24 cellular contexts compared by ENCODE assay signal in the genomic region with DNA sequence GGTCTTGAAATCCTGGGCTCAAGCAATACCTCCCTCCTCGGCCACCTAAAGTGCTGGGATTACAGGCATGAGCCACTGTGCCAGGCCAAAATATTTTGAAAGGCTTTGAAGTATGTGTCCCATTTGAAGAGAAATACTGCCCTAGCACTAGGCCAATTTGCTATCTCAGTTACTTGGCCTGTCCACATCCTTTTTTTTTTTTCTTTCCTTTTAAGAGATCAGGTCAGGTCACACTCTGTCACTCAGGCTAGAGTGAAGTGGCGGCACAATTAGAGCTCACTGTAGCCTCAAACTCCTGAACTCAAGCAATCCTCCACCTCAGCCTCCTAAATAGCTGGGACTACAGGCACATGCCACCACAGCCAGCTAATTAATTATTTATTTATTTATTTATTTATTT.
"Had no signal": no experiment of that assay in that cellular context is flagged by ENCODE, and none has a peak within 500 bp of the region (broad histone marks: within the 10 kb centered on the region; RNA-seq: fewer than 3 reads in every experiment).

No MANE protein-coding gene starts in this region.

- H3K4me3 Mint-ChIP-seq: activated T-cell treated with anti-CD3 and anti-CD28 coated beads, Interleukin-2, amount 50 U/mL, for 72 hours; naive B cell; neural progenitor cell; stimulated activated naive CD8-positive, alpha-beta T cell treated with anti-CD3 and anti-CD28 coated beads, Interleukin-15, Interleukin-2, amounts not matched to agents 100 ng/mL and 50 ng/mL, for 24 hours; T-helper 17 cell had no signal

- H3K27me3 Mint-ChIP-seq: naive B cell had no signal

- H3K9me3 Mint-ChIP-seq: activated naive CD4-positive, alpha-beta T cell treated with anti-CD3 and anti-CD28 coated beads, Interleukin-2, amount 50 U/mL, for 72 hours; activated T-cell treated with anti-CD3 and anti-CD28 coated beads, Interleukin-2, amount 50 U/mL, for 72 hours; naive B cell; neural progenitor cell; stimulated activated naive CD8-positive, alpha-beta T cell treated with anti-CD3 and anti-CD28 coated beads, Interleukin-15, Interleukin-2, amounts not matched to agents 100 ng/mL and 50 ng/mL, for 24 hours had no signal

- H3K36me3 Mint-ChIP-seq: activated naive CD4-positive, alpha-beta T cell treated with anti-CD3 and anti-CD28 coated beads, Interleukin-2, amount 50 U/mL, for 72 hours had no signal

- H3K27ac Mint-ChIP-seq: activated naive CD4-positive, alpha-beta T cell treated with anti-CD3 and anti-CD28 coated beads, Interleukin-2, amount 50 U/mL, for 72 hours; activated T-cell treated with anti-CD3 and anti-CD28 coated beads, Interleukin-2, amount 50 U/mL, for 72 hours; neural progenitor cell; stimulated activated naive CD8-positive, alpha-beta T cell treated with anti-CD3 and anti-CD28 coated beads, Interleukin-15, Interleukin-2, amounts not matched to agents 100 ng/mL and 50 ng/mL, for 24 hours; T-helper 17 cell had no signal

- ATAC-seq: activated naive CD4-positive, alpha-beta T cell treated with anti-CD3 and anti-CD28 coated beads, Interleukin-2, amount 50 U/mL, for 72 hours; activated T-cell treated with anti-CD3 and anti-CD28 coated beads, Interleukin-2, amount 50 U/mL, for 72 hours; left lung; sciatic nerve; T-helper 17 cell had no signal

- H3K4me1 Mint-ChIP-seq: naive B cell, neural progenitor cell, T-helper 17 cell had no signal

- DNase-seq: activated CD4-positive, alpha-beta T cell treated with anti-CD3 and anti-CD28 coated beads for 4 hours; activated CD4-positive, alpha-beta T cell treated with anti-CD3 and anti-CD28 coated beads, Interleukin-2, amount 50 U/mL, for 4 hours; activated naive CD4-positive, alpha-beta T cell; activated T-cell treated with anti-CD3 and anti-CD28 coated beads for 4 hours; activated T-cell treated with anti-CD3 and anti-CD28 coated beads, Interleukin-2, amount 50 U/mL, for 72 hours; cerebellar nuclear complex; colonic mucosa; effector CD8-positive, alpha-beta T cell; erythroblast; gastrocnemius medialis; glutamatergic neuron; hippocampal formation; kidney; left lung; naive B cell; stimulated activated CD4-positive, alpha-beta T cell treated with anti-CD3 and anti-CD28 coated beads, Interleukin-12 subunit alpha, Interleukin-12 subunit beta, amount 100 ng/mL, for 4 hours; stimulated activated CD4-positive, alpha-beta T cell treated with anti-CD3 and anti-CD28 coated beads, Interleukin-4, amount 100 ng/mL, for 1 hour; T-helper 17 cell; T1000; upper lobe of left lung had no signal
